25 cellular contexts compared by ENCODE assay signal in the genomic region with DNA sequence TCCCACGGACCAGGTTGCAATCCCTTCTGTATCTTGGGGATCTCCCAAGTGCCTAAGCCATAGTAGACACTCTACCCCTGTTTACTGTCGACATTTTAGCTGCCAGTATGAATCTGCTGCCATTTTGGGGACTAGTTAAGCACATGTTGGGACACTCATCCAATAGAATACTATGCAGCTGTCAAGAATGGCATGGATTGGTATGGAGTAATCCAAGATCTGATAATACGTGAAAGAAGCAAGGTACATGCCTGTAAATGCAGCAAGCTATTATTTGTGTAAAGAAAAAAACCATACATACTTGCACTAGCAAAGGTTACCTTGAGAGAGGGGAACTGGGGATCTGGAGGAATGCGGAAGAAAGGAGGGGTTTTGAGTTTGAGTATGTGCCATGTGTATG.
"Had no signal": no experiment of that assay in that cellular context is flagged by ENCODE, and none has a peak within 500 bp of the region (broad histone marks: within the 10 kb centered on the region; RNA-seq: fewer than 3 reads in every experiment).

No MANE protein-coding gene starts in this region.

- H3K4me1 ChIP-seq: tibial nerve had no signal

- H3K27me3 ChIP-seq: brain microvascular endothelial cell, foreskin keratinocyte, heart right ventricle, left lung, tibial nerve had no signal

- H3K36me3 Mint-ChIP-seq: activated naive CD8-positive, alpha-beta T cell treated with anti-CD3 and anti-CD28 coated beads, Interleukin-2, amount 10 ng/mL, durations not matched to agents 7 days and 5 days had no signal

- H3K36me3 ChIP-seq: brain microvascular endothelial cell, heart right ventricle, left lung, lower lobe of right lung, tibial nerve had no signal

- DNase-seq: activated CD4-positive, alpha-beta T cell treated with anti-CD3 and anti-CD28 coated beads for 4 hours; activated CD4-positive, alpha-beta T cell treated with anti-CD3 and anti-CD28 coated beads, Interleukin-2, amount 50 U/mL, for 4 hours; activated naive CD4-positive, alpha-beta T cell treated with anti-CD3 and anti-CD28 coated beads for 36 hours; activated naive CD8-positive, alpha-beta T cell treated with anti-CD3 and anti-CD28 coated beads, Interleukin-2, amount 10 ng/mL, durations not matched to agents 7 days and 5 days; activated T-cell treated with anti-CD3 and anti-CD28 coated beads for 4 hours; amniotic stem cell; brain microvascular endothelial cell; endodermal cell; foreskin keratinocyte; heart right ventricle; kidney glomerular epithelial cell; nucleus accumbens; right cardiac atrium; stimulated activated CD4-positive, alpha-beta T cell treated with anti-CD3 and anti-CD28 coated beads, Interleukin-15, amount 100 ng/mL, for 24 hours; stimulated activated CD4-positive, alpha-beta T cell treated with anti-CD3 and anti-CD28 coated beads, Interleukin-2, amount 100 ng/mL, for 24 hours; stimulated activated naive CD4-positive, alpha-beta T cell treated with Interleukin-2 at 50 U/mL for 16 hours had no signal

- H3K4me1 Mint-ChIP-seq: activated naive CD8-positive, alpha-beta T cell treated with anti-CD3 and anti-CD28 coated beads, Interleukin-2, amount 10 ng/mL, durations not matched to agents 7 days and 5 days had no signal

- H3K4me3 ChIP-seq: coronary artery, heart right ventricle, left lung, lower lobe of right lung, tibial nerve had no signal

- FAIRE-seq: astrocyte, TTC549 had no signal

- H3K9me3 Mint-ChIP-seq: activated naive CD4-positive, alpha-beta T cell treated with anti-CD3 and anti-CD28 coated beads for 36 hours; activated naive CD8-positive, alpha-beta T cell treated with anti-CD3 and anti-CD28 coated beads, Interleukin-2, amount 10 ng/mL, durations not matched to agents 7 days and 5 days; activated T-helper 1 cell treated with anti-CD3 and anti-CD28 coated beads, Interleukin-12 subunit alpha, Interleukin-12 subunit beta, Interleukin-2, Interleukin-4 antibody, amounts not matched to agents 30 ng/mL and 10 ng/mL and 1 ng/mL, durations not matched to agents 14 hours and 24 hours and 36 hours; endodermal cell had no signal

- H3K4me3 Mint-ChIP-seq: activated naive CD4-positive, alpha-beta T cell treated with anti-CD3 and anti-CD28 coated beads for 36 hours; activated naive CD8-positive, alpha-beta T cell treated with anti-CD3 and anti-CD28 coated beads, Interleukin-2, amount 10 ng/mL, durations not matched to agents 7 days and 5 days; activated T-helper 1 cell treated with anti-CD3 and anti-CD28 coated beads, Interleukin-12 subunit alpha, Interleukin-12 subunit beta, Interleukin-2, Interleukin-4 antibody, amounts not matched to agents 30 ng/mL and 10 ng/mL and 1 ng/mL, durations not matched to agents 14 hours and 24 hours and 36 hours; endodermal cell had no signal

- ATAC-seq: esophagus mucosa, left lung, lower lobe of right lung had no signal

- H3K27ac ChIP-seq: brain microvascular endothelial cell, coronary artery, foreskin keratinocyte, left lung, lower lobe of right lung, tibial nerve, VCaP had no signal

- H3K27ac Mint-ChIP-seq: activated naive CD4-positive, alpha-beta T cell treated with anti-CD3 and anti-CD28 coated beads for 36 hours; activated naive CD8-positive, alpha-beta T cell treated with anti-CD3 and anti-CD28 coated beads, Interleukin-2, amount 10 ng/mL, durations not matched to agents 7 days and 5 days; activated T-helper 1 cell treated with anti-CD3 and anti-CD28 coated beads, Interleukin-12 subunit alpha, Interleukin-12 subunit beta, Interleukin-2, Interleukin-4 antibody, amounts not matched to agents 30 ng/mL and 10 ng/mL and 1 ng/mL, durations not matched to agents 14 hours and 24 hours and 36 hours; endodermal cell had no signal

- H3K9me3 ChIP-seq: left lung, lower lobe of right lung, tibial nerve had no signal
